In the genomic region with DNA sequence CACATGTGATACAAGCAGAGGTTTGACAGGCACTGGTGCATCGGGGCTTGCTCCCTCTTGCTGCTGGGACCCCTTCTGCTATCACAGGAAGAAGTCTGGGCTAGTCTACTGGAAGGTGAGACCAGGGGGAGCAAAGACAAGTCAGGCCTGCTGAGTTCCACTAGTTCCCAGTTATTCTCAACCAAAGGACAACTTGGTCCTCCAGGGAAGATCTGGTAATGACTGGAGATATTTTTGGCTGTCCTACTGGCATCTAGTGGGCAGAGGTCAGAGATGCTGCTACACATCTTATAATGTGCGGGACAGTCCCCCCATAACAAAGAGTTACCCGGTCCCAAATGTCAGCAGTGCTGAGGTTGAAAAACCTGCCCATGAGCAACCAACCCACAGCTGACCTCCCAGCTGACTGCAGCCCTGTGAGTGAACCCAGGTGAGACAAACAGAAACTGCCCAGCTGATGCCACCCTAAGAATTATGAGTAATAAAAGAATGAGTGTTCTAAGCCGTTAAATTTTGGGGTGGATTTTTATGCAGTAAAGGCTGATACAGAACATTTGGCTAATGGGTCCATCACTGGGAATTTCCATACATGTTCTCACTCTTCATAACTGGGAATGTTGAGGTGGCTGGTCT, we compare ENCODE assay signal across 18 cellular contexts.
"Had no signal": no experiment of that assay in that cellular context is flagged by ENCODE, and none has a peak within 500 bp of the region (broad histone marks: within the 10 kb centered on the region; RNA-seq: fewer than 3 reads in every experiment).

No MANE protein-coding gene starts in this region.

- H3K4me1 Mint-ChIP-seq: immature natural killer cell, naive B cell had no signal

- H3K27me3 ChIP-seq: body of pancreas, esophagus muscularis mucosa, neutrophil, tibial nerve, vagina had no signal

- H3K36me3 ChIP-seq: esophagus muscularis mucosa, neutrophil, tibial nerve, vagina, WERI-Rb-1 had no signal

- H3K4me1 ChIP-seq: body of pancreas, esophagus muscularis mucosa, tibial nerve, vagina had no signal

- H3K27ac Mint-ChIP-seq: endodermal cell, immature natural killer cell, naive B cell had no signal

- H3K36me3 Mint-ChIP-seq: activated naive CD4-positive, alpha-beta T cell treated with anti-CD3 and anti-CD28 coated beads, Interleukin-2, amount 50 U/mL, for 72 hours; immature natural killer cell; naive B cell had no signal

- H3K27ac ChIP-seq: body of pancreas, esophagus muscularis mucosa, neutrophil, skin epidermis, tibial nerve, vagina, WERI-Rb-1 had no signal

- DNase-seq: activated CD4-positive, alpha-beta T cell treated with anti-CD3 and anti-CD28 coated beads, Interleukin-2, amount 50 U/mL, for 1 hour; activated CD8-positive, alpha-beta memory T cell treated with anti-CD3 and anti-CD28 coated beads, Interleukin-2, amount 50 U/mL, for 48 hours; amniotic stem cell; body of pancreas; dermis blood vessel endothelial cell; endodermal cell; immature natural killer cell; left cardiac atrium; naive B cell; T-helper 1 cell; WERI-Rb-1 had no signal

- H3K4me3 ChIP-seq: body of pancreas, esophagus muscularis mucosa, lung, skin epidermis, tibial nerve, vagina had no signal

- ATAC-seq: body of pancreas, left cardiac atrium had no signal

- H3K9me3 ChIP-seq: body of pancreas, esophagus muscularis mucosa, neutrophil, tibial nerve, vagina had no signal

- H3K9me3 Mint-ChIP-seq: activated naive CD4-positive, alpha-beta T cell treated with anti-CD3 and anti-CD28 coated beads, Interleukin-2, amount 50 U/mL, for 72 hours; immature natural killer cell had no signal

- H3K4me3 Mint-ChIP-seq: endodermal cell, immature natural killer cell, naive B cell had no signal
